In genomic region chr6:129672345-129672691, GRCh38 we compare ENCODE assay signal across 8 cellular contexts. TPM values are rescaled to one million over a fixed set of nuclear protein-coding genes. Genes with fewer than 3 reads are reported as not detected.
DNase-seq lines count a peak whose midpoint lies in the region; ATAC-seq, FAIRE-seq and TF ChIP-seq lines count a peak whose summit lies in the region.

No MANE protein-coding gene starts in this region.

- DNase-seq in K562 (ENCODE audit: extremely low read depth in 1 of 4, low spot score in 3 of 4) (no peak), neural progenitor cell (ENCODE audit: low spot score) (no peak), activated gamma-delta T cell (lab: John Stamatoyannopoulos, UW) (no peak), putamen (ENCODE audit: low spot score) (no peak), omental fat pad (ENCODE audit: low spot score) (no peak), DMS153 treated with DMSO at 0.1 percent for 48 hours (lab: John Stamatoyannopoulos, UW; ENCODE audit: unreplicated experiment) (no peak)

- no peaks in the 10 kb centered on the region for H3F3A ChIP-seq in neural progenitor cell (ENCODE audit: low read depth)

- H3K36me3 ChIP-seq in K562 (ENCODE audit: control insufficient read depth, insufficient read depth, low read length), result no peaks in the 10 kb centered on the region
- H3K36me3 ChIP-seq in neural progenitor cell, result no peaks in the 10 kb centered on the region

- peaks cover 3% of the 10 kb centered on the region for H3K27me3 Mint-ChIP-seq in neural progenitor cell (ENCODE audit: insufficient read depth, low read depth)

- H3K9me3 Mint-ChIP-seq in neural progenitor cell, result no peaks in the 10 kb centered on the region

- no TSS peak for BruUV-seq in K562 (replicated peaks; lab: Mats Ljungman, UMichigan)

- H3K27me3 ChIP-seq in K562 (ENCODE audit: control insufficient read depth in 2 of 2, insufficient read depth in 2 of 2, low read length in 2 of 2) (no peaks in the 10 kb centered on the region), neural progenitor cell (no peaks in the 10 kb centered on the region)

- H3K9me1 ChIP-seq in K562 (ENCODE audit: control insufficient read depth, insufficient read depth, low read length), result no peaks in the 10 kb centered on the region

- peak overlapping the region; percentile 42 for H3K27ac ChIP-seq in K562 (ENCODE audit: extremely low read depth, low read depth, low read length)
- H3K27ac ChIP-seq in neural progenitor cell, result no peak overlapping the region

- TF ChIP-seq POLR2A in K562 (conservative IDR thresholded peaks at IDR 0.05), result no peak

- peaks cover 18% of the 10 kb centered on the region for H3K4me1 Mint-ChIP-seq in neural progenitor cell

- in situ Hi-C loops in K562 (cut with MboI), result no loop called here

- H3K4me3 Mint-ChIP-seq in neural progenitor cell, result no peak overlapping the region

- TF ChIP-seq RAD21 in K562 (CRISPR knock-in tag; conservative IDR thresholded peaks at IDR 0.05 in 1 of 2, IDR thresholded peaks at IDR 0.05 in 1 of 2), result no peak

- H3K27ac Mint-ChIP-seq in neural progenitor cell, result peak overlapping the region; percentile 6

- CTCF ChIA-PET in K562 (lab: Yijun Ruan, JAX; ENCODE audit: low intra/inter-chr PET ratio), result no interaction called here

- H3K9ac ChIP-seq in K562 (ENCODE audit: insufficient read depth in 1 of 2, low read depth in 2 of 2, low read length in 2 of 2), result peak overlapping the region in 1 of 2 experiments; percentile 2; a peak in 1 of 4 replicates
- H3K9ac ChIP-seq in neural progenitor cell, result no peak overlapping the region

- intact Hi-C loops in K562 (cut with micrococcal nuclease), result loop anchor here (2.0 to 5.0 kb wide), 2 partner anchors 35 to 74 kb away; no protein-coding TSS in a partner anchor

- H3K4me3 ChIP-seq in K562 (no peak overlapping the region), neural progenitor cell (no peak overlapping the region)

- H3K4me2 ChIP-seq in K562 (ENCODE audit: insufficient read depth, low read length), result peak overlapping the region; percentile 66
- no peak overlapping the region for H3K4me2 ChIP-seq in neural progenitor cell

- TF ChIP-seq EP300 in K562 (IDR thresholded peaks at IDR 0.05; ENCODE audit: low read length), result no peak

- no peak for FAIRE-seq in K562 (lab: Jason Lieb, UNC)

- H3K36me3 Mint-ChIP-seq in neural progenitor cell, result no peaks in the 10 kb centered on the region

- TF ChIP-seq CTCF in K562 (IDR thresholded peaks at IDR 0.05 in 2 of 3, conservative IDR thresholded peaks at IDR 0.05 in 1 of 3; ENCODE audit: insufficient read depth in 2 of 3, low read depth in 1 of 3, low read length in 3 of 3) (no peak), neural progenitor cell (IDR thresholded peaks at IDR 0.05) (no peak), omental fat pad (IDR thresholded peaks at IDR 0.05) (no peak)

- POLR2A ChIA-PET in K562 (lab: Yijun Ruan, JAX), result interaction anchor here (0.9 to 1.7 kb wide), 3 partner anchors 12 to 22 kb away, joined by 3 to 6 read pairs (median 4); no protein-coding TSS in a partner anchor

- peaks cover 69% of the 10 kb centered on the region for H3K79me2 ChIP-seq in K562 (ENCODE audit: control insufficient read depth, insufficient read depth, low read length)
- no peaks in the 10 kb centered on the region for H3K79me2 ChIP-seq in neural progenitor cell (ENCODE audit: low read depth)

- 64% methylated on average over 2 of the region's 2 CpGs for WGBS in K562 (ENCODE audit: insufficient coverage, low coverage, missing lambda C conversion rate)

- peaks cover 34 to 54% of the 10 kb centered on the region in 2 experiments for H3K4me1 ChIP-seq in K562 (replicated peaks in 1 of 2; ENCODE audit: control insufficient read depth in 2 of 2, insufficient read depth in 2 of 2, low read length in 2 of 2)
- H3K4me1 ChIP-seq in neural progenitor cell, result no peaks in the 10 kb centered on the region

- H4K20me1 ChIP-seq in K562 (replicated peaks; ENCODE audit: control insufficient read depth, insufficient read depth, low read length) (no peaks in the 10 kb centered on the region), neural progenitor cell (ENCODE audit: low read depth) (no peaks in the 10 kb centered on the region)

- peak; percentile 1 for ATAC-seq in GM19043 (IDR thresholded peaks at IDR 0.05; ENCODE audit: low read depth, unreplicated experiment)
- ATAC-seq in HG03097 (IDR thresholded peaks at IDR 0.05; ENCODE audit: low FRiP score, unreplicated experiment), result peak; percentile 4
- ATAC-seq in K562, result peak; percentile 21
- ATAC-seq in omental fat pad (ENCODE audit: low FRiP score), result no peak

- peak overlapping the region; percentile 26; the same call in 1 of the 2 replicates for H2AFZ ChIP-seq in K562 (ENCODE audit: low read depth, low read length)
- H2AFZ ChIP-seq in neural progenitor cell (replicated peaks), result no peak overlapping the region

- H3K9me3 ChIP-seq in K562 (replicated peaks; ENCODE audit: control insufficient read depth, insufficient read depth, low read depth, low read length), result no peaks in the 10 kb centered on the region
- no peaks in the 10 kb centered on the region for H3K9me3 ChIP-seq in neural progenitor cell (ENCODE audit: low read depth)

TF ChIP-seq in K562, 482 proteins besides CTCF, POLR2A, EP300 and RAD21 (continues in another document):
- TF ChIP-seq MLLT1 (IDR thresholded peaks at IDR 0.05) (no peak), HDAC8 (tag; IDR thresholded peaks at IDR 0.05) (no peak), STAT5A (IDR thresholded peaks at IDR 0.05; ENCODE audit: borderline replicate concordance, low read length) (no peak), HDAC6 (IDR thresholded peaks at IDR 0.05; ENCODE audit: low read depth, low read length) (no peak), SPI1 (IDR thresholded peaks at IDR 0.05; ENCODE audit: borderline replicate concordance, low read depth, low read length) (no peak), ZBTB7A (IDR thresholded peaks at IDR 0.05; ENCODE audit: borderline replicate concordance, control insufficient read depth, low read depth, low read length) (no peak), PRDM10 (IDR thresholded peaks at IDR 0.05; ENCODE audit: partially characterized antibody) (no peak), FIP1L1 (IDR thresholded peaks at IDR 0.05; ENCODE audit: low read depth, low read length, poor library complexity, severe bottlenecking) (no peak), GABPB1 (CRISPR knock-in tag; IDR thresholded peaks at IDR 0.05) (no peak)

RNA-seq across cellular contexts. Expression of gene ARHGAP18, which starts 37.7 kb away (rescaled TPM):
- total RNA-seq in K562 (2011; cell fraction: chromatin; rRNA removed; ENCODE audit: low replicate concordance), result 15.1 and 38.1 TPM in 2 replicates
- total RNA-seq in K562 (2011; cell fraction: nucleolus; rRNA removed), result 9.8 and 11.2 TPM in 2 replicates
- total RNA-seq in K562 (2011; cell fraction: nucleoplasm; rRNA removed), result 14.4 and 21.6 TPM in 2 replicates
- total RNA-seq in K562 (2014; rRNA removed) (15.5 and 16.2 TPM in 2 replicates), K562 (2014; rRNA removed; fragmentation: Illumina TruSeq; extraction: Trizol) (29.7 and 33.9 TPM in 2 replicates), K562 (2015; rRNA removed; fragmentation: Illumina TruSeq; extraction: Trizol) (21.6 and 24.3 TPM in 2 replicates), K562 (2021) (18.4 and 21.1 TPM in 2 replicates), neural progenitor cell (ENCODE audit: low replicate concordance) (3.1 and 3.9 TPM in 2 replicates), omental fat pad (10 to 100 TPM; 29.1 to 47.2 (median 38.5) TPM)
- polyA plus RNA-seq in K562 (2011; rRNA removed) (25.6 and 25.8 TPM in 2 replicates), K562 (2014; fragmentation: Illumina TruSeq; extraction: Trizol) (20.2 and 22.0 TPM in 2 replicates), K562 (2014; fragmentation: Nextera tagmentation; extraction: Ambion mirVana) (10 to 100 TPM; 17.8 to 19.0 TPM), K562 (2014; rRNA removed) (11.8 and 13.3 TPM in 2 replicates)
- 4.0 and 10.9 TPM in 2 replicates for polyA plus RNA-seq in K562 (2011; cell fraction: cytosol; rRNA removed)
- 7.1 and 10.8 TPM in 2 replicates for polyA plus RNA-seq in K562 (2011; cell fraction: nucleus; rRNA removed)
- polyA plus RNA-seq in K562 (2012), result 14.6 and 19.2 TPM in 2 replicates
- 38.4 and 50.9 TPM in 2 replicates for polyA minus RNA-seq in K562 (2011; rRNA and poly(A)+ RNA removed)
- polyA minus RNA-seq in K562 (2011; cell fraction: cytosol; rRNA and poly(A)+ RNA removed), result 16.6 and 20.7 TPM in 2 replicates
- 13.2 and 34.0 TPM in 2 replicates for polyA minus RNA-seq in K562 (2011; cell fraction: nucleus; rRNA and poly(A)+ RNA removed)
